17 cellular contexts compared by ENCODE assay signal in genomic region chr17:64151016-64151368, GRCh38. TPM values are rescaled to one million over a fixed set of nuclear protein-coding genes. Genes with fewer than 3 reads are reported as not detected.
DNase-seq lines count a peak whose midpoint lies in the region; ATAC-seq, FAIRE-seq and TF ChIP-seq lines count a peak whose summit lies in the region.
"Had no signal": no experiment of that assay in that cellular context is flagged by ENCODE, and none has a peak within 500 bp of the region (broad histone marks: within the 10 kb centered on the region; RNA-seq: fewer than 3 reads in every experiment).

No MANE protein-coding gene starts in this region.

- peaks cover 57% of the 10 kb centered on the region for H3F3A ChIP-seq in GM23248 (ENCODE audit: insufficient read depth)

- H3K4me1 ChIP-seq in ACC112 (ENCODE audit: control insufficient read depth, insufficient read depth, low read length, unreplicated experiment) = peaks cover 23% of the 10 kb centered on the region
- peaks cover 11% of the 10 kb centered on the region for H3K4me1 ChIP-seq in GM23248 (ENCODE audit: insufficient read depth)
- H3K4me1 ChIP-seq in skeletal muscle tissue (ENCODE audit: control insufficient read depth in 3 of 3, insufficient read depth in 3 of 3, low read length in 3 of 3) = peaks cover 71 to 86% (median 79%) of the 10 kb centered on the region in 3 donors

- H3K27me3 ChIP-seq in ACC112 (ENCODE audit: insufficient read depth, low read length) = no peaks in the 10 kb centered on the region
- no peaks in the 10 kb centered on the region for H3K27me3 ChIP-seq in GM23248 (replicated peaks; ENCODE audit: insufficient read depth)
- no peaks in the 10 kb centered on the region for H3K27me3 ChIP-seq in skeletal muscle tissue (ENCODE audit: control insufficient read depth in 3 of 3, insufficient read depth in 3 of 3, low read length in 3 of 3)
- H3K27me3 ChIP-seq: BLaER1, Peyer's patch had no signal

- no peak for ATAC-seq in HG03571 (IDR thresholded peaks at IDR 0.05; ENCODE audit: unreplicated experiment)

- H3K4me2 ChIP-seq in GM23248 (ENCODE audit: unreplicated experiment) = no peak overlapping the region
- H3K4me2 ChIP-seq: BLaER1 had no signal

- H2AFZ ChIP-seq in ACC112 (ENCODE audit: low read length, unreplicated experiment) = no peak overlapping the region
- H2AFZ ChIP-seq in GM23248 = no peak overlapping the region

- FAIRE-seq in H54 (lab: Jason Lieb, UNC) = no peak

- H3K27ac ChIP-seq in ACC112 (ENCODE audit: low read depth, low read length) (peak overlapping the region; percentile 24; the same call in 1 of the 2 replicates), GM23248 (peak overlapping the region; percentile 45; the same call in 1 of the 2 replicates), coronary artery (peak overlapping the region; percentile 71 to 78), skeletal muscle tissue (ENCODE audit: low read depth, low read length) (peak overlapping the region; percentile 64)
- H3K27ac ChIP-seq: BLaER1 had no signal

- H3K9me3 ChIP-seq in GM23248 (ENCODE audit: low read depth) = no peaks in the 10 kb centered on the region
- no peaks in the 10 kb centered on the region for H3K9me3 ChIP-seq in skeletal muscle tissue (ENCODE audit: control insufficient read depth in 3 of 3, low read length in 3 of 3)
- H3K9me3 ChIP-seq: BLaER1, Peyer's patch had no signal

- DNase-seq in GM23248 = no peak
- no peak for DNase-seq in coronary artery (ENCODE audit: low spot score)
- DNase-seq in DMS53 (lab: John Stamatoyannopoulos, UW) = no peak
- DNase-seq in H54 (ENCODE audit: insufficient read length, low spot score) = no peak
- DNase-seq: DMS153, H9, Karpas-422, NCI-H1417, NCI-H1930, NCI-H2171, NCI-H82, Peyer's patch, SHP77 treated with DMSO at 0.1 percent for 48 hours had no signal

- H3K9me2 ChIP-seq in GM23248 (ENCODE audit: insufficient read depth) = no peaks in the 10 kb centered on the region

- no peak overlapping the region for H3K4me3 ChIP-seq in ACC112 (ENCODE audit: low read depth, low read length)
- H3K4me3 ChIP-seq in GM23248 = no peak overlapping the region
- H3K4me3 ChIP-seq in coronary artery = no peak overlapping the region
- no peak overlapping the region for H3K4me3 ChIP-seq in skeletal muscle tissue (ENCODE audit: low read length in 3 of 3)
- H3K4me3 ChIP-seq: BLaER1, Peyer's patch had no signal

- no peak for TF ChIP-seq POLR2A in H54 (IDR thresholded peaks at IDR 0.05; ENCODE audit: low read depth, low read length)

- H3K36me3 ChIP-seq in ACC112 (ENCODE audit: insufficient read depth, low read length) (peaks cover 5% of the 10 kb centered on the region; the same call in 1 of the 2 replicates), GM23248 (ENCODE audit: low read depth) (0 out of 2 replicates have a peak, but pooled peaks cover 7% of the 10 kb centered on the region), skeletal muscle tissue (ENCODE audit: control insufficient read depth in 3 of 3, insufficient read depth in 3 of 3, low read length in 3 of 3) (peaks cover 2 to 32% (median 4%) of the 10 kb centered on the region in 3 donors)

- 98 to 100% methylated on average over 1 of the region's 1 CpG for WGBS in GM23248 (ENCODE audit: low coverage in 1 of 2, low lambda C conversion rate in 2 of 2, missing lambda C conversion rate in 2 of 2), 2 experiments

- no peaks in the 10 kb centered on the region for H4K20me1 ChIP-seq in GM23248 (ENCODE audit: insufficient read depth)

- in situ Hi-C loops in GM23248 (cut with MboI) = no loop called here

- H3K9ac ChIP-seq in GM23248 (no peak overlapping the region), skeletal muscle tissue (ENCODE audit: low read depth in 1 of 3, low read length in 3 of 3) (peak overlapping the region in 2 of 3 donors; percentile 0 to 45)
- H3K9ac ChIP-seq: BLaER1 had no signal

- H3K79me2 ChIP-seq in ACC112 (ENCODE audit: control insufficient read depth, insufficient read depth, low read length, unreplicated experiment) (peaks cover 9% of the 10 kb centered on the region), GM23248 (ENCODE audit: insufficient read depth) (peaks cover 7% of the 10 kb centered on the region)

- TF ChIP-seq CTCF in coronary artery (IDR thresholded peaks at IDR 0.05) = no peak

RNA-seq across cellular contexts. Expression of gene ERN1, which starts 21.0 kb away (rescaled TPM):
- total RNA-seq in GM23248 (2014; rRNA removed; shearing (Covaris generic)) = 5.7 and 5.8 TPM in 2 replicates
- 9.9 and 13.7 TPM in 2 replicates for polyA plus RNA-seq in GM23248 (2016; fragmentation: Nextera tagmentation; extraction: Ambion mirVana)
- 5.7 TPM for total RNA-seq in skeletal muscle tissue

Comparison
In these comparisons a context has a peak if more than half of its experiments do, and no peak if none do; other contexts are left out.
1. H3K27ac ChIP-seq: peak in every context shown above with its lines; median percentile 74 in coronary artery; 64 in skeletal muscle tissue; 45 in GM23248; 24 in ACC112.